ENCODE assay signal across 1 cellular context in the genomic region with DNA sequence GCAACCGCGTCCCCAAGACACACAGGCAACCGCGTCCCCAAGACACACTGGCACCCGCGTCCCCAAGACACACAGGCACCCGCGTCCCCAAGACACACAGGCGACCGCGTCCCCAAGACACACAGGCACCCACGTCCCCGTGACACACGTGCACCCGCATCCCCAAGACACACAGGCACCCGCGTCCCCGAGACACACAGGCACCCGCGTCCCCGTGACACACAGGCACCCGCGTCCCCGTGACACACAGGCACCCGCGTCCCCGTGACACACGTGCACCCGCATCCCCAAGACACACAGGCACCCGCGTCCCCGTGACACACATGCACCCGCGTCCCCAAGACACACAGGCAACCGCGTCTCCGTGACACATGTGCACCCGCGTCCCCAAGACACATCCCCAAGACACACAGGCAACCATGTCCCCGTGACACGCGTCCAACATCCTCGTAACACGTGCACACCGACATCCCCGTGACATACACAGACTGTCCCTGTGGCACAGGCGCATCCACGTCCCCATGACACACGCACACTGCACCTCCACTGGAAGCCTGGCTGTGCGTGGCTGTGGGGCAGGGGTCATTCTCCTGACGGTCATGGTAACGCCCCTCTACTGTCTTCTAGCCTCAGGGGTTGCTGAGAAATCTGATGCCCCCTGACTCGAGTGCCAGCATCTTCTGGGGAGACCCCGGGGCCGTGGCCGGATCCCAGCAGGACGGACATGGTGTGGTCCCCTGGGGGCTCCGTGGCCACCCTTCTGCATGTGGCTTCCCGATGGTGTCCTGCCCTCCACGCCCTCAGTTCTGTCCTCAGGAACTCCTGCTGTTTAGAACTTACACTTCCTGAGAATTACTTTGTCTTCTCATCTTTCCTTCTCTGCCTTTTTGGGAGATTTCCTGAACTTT.
TF ChIP-seq lines count a peak whose summit lies in the region.

No MANE protein-coding gene starts in this region.

TF ChIP-seq in GM12878, 131 proteins besides CTCF, POLR2A, EP300 and RAD21:
- no peak for TF ChIP-seq FOXK2 (IDR thresholded peaks at IDR 0.05)
- no peak for TF ChIP-seq NR2C2 (IDR thresholded peaks at IDR 0.05; ENCODE audit: borderline replicate concordance, control insufficient read depth, insufficient read length, low read depth)
- no peak for TF ChIP-seq ASH2L (IDR thresholded peaks at IDR 0.05; ENCODE audit: borderline replicate concordance, low read depth)
- no peak for TF ChIP-seq CREM (IDR thresholded peaks at IDR 0.05; ENCODE audit: low read depth)
- no peak for TF ChIP-seq SMC3 (IDR thresholded peaks at IDR 0.05; ENCODE audit: borderline replicate concordance, low read length)
